Comparison of ENCODE assay signal across 18 cellular contexts in genomic region chr19:19710506-19710905, GRCh38. TPM values are rescaled to one million over a fixed set of nuclear protein-coding genes. Genes with fewer than 3 reads are reported as not detected.
DNase-seq lines count a peak whose midpoint lies in the region; ATAC-seq and TF ChIP-seq lines count a peak whose summit lies in the region.
"Had no signal": no experiment of that assay in that cellular context is flagged by ENCODE, and none has a peak within 500 bp of the region (broad histone marks: within the 10 kb centered on the region; RNA-seq: fewer than 3 reads in every experiment).

No MANE protein-coding gene starts in this region.

- H3K4me3 Mint-ChIP-seq in GM23338: no peak overlapping the region

- H3K27me3 ChIP-seq in GM23338 (ENCODE audit: insufficient read depth) (no peaks in the 10 kb centered on the region), PC-9 (ENCODE audit: insufficient read depth, low read depth) (no peaks in the 10 kb centered on the region), iPS-20b (ENCODE audit: insufficient read depth, low read length) (no peaks in the 10 kb centered on the region), subcutaneous abdominal adipose tissue (ENCODE audit: control insufficient read depth in 5 of 5, insufficient read depth in 4 of 5, low read length in 5 of 5) (no peaks in the 10 kb centered on the region), esophagus muscularis mucosa (no peaks in the 10 kb centered on the region)
- H3K27me3 ChIP-seq: MG63 had no signal

- peaks cover 95% of the 10 kb centered on the region for H3K36me3 Mint-ChIP-seq in GM23338 (ENCODE audit: low read depth)

- H3K4me1 ChIP-seq in GM23338 (ENCODE audit: insufficient read depth) (no peaks in the 10 kb centered on the region), PC-9 (replicated peaks; ENCODE audit: insufficient read depth) (no peaks in the 10 kb centered on the region), iPS-20b (ENCODE audit: insufficient read depth, low read length) (no peaks in the 10 kb centered on the region), subcutaneous abdominal adipose tissue (ENCODE audit: control insufficient read depth in 5 of 5, insufficient read depth in 5 of 5, low read length in 5 of 5) (peaks cover 0 to 2% (median 0%) of the 10 kb centered on the region in 5 donors), esophagus muscularis mucosa (no peaks in the 10 kb centered on the region)

- H3K9me2 ChIP-seq in GM23338 (ENCODE audit: insufficient read depth) (no peaks in the 10 kb centered on the region), PC-9 (ENCODE audit: insufficient read depth) (no peaks in the 10 kb centered on the region)
- H3K9me2 ChIP-seq: SK-N-SH had no signal

- intact Hi-C loops in PC-9 (cut with micrococcal nuclease; ENCODE audit: unreplicated experiment) (no loop called here), esophagus muscularis mucosa (cut with DNase I) (no loop called here)

- H3K36me3 ChIP-seq in GM23338 (ENCODE audit: insufficient read depth) (peaks cover 56% of the 10 kb centered on the region), PC-9 (ENCODE audit: low read depth) (peaks cover 48% of the 10 kb centered on the region), iPS-20b (ENCODE audit: insufficient read depth, low read depth, low read length) (peaks cover 64% of the 10 kb centered on the region), subcutaneous abdominal adipose tissue (ENCODE audit: control insufficient read depth in 5 of 5, insufficient read depth in 5 of 5, low read length in 5 of 5) (peaks cover 29 to 37% (median 34%) of the 10 kb centered on the region in 5 donors), esophagus muscularis mucosa (peaks cover 34 to 61% (median 52%) of the 10 kb centered on the region in 4 donors)

- CTCF ChIA-PET in PC-9 (lab: Charles Lee): no interaction called here

- H3K9me3 ChIP-seq in PC-9 (ENCODE audit: insufficient read depth, low read depth) (peaks cover 85% of the 10 kb centered on the region), iPS-20b (ENCODE audit: insufficient read depth, low read depth, low read length) (peaks cover 86% of the 10 kb centered on the region), subcutaneous abdominal adipose tissue (ENCODE audit: control insufficient read depth in 5 of 5, low read length in 5 of 5) (peaks cover 72 to 98% (median 95%) of the 10 kb centered on the region in 5 donors), esophagus muscularis mucosa (peaks cover 38 to 100% (median 98%) of the 10 kb centered on the region in 4 donors)

- H3K27ac Mint-ChIP-seq in GM23338: no peak overlapping the region

- no peak overlapping the region for H3K4me2 ChIP-seq in GM23338
- no peak overlapping the region for H3K4me2 ChIP-seq in PC-9
- H3K4me2 ChIP-seq: SK-N-SH had no signal

- TF ChIP-seq CTCF in GM23338 (conservative IDR thresholded peaks at IDR 0.05; ENCODE audit: low read depth in 2 of 2) (no peak), PC-9 (conservative IDR thresholded peaks at IDR 0.05) (no peak), esophagus muscularis mucosa (IDR thresholded peaks at IDR 0.05) (no peak)

- no peak overlapping the region for H3K27ac ChIP-seq in GM23338 (ENCODE audit: low read depth)
- no peak overlapping the region for H3K27ac ChIP-seq in PC-9
- H3K27ac ChIP-seq in iPS-20b (ENCODE audit: low read length): no peak overlapping the region
- H3K27ac ChIP-seq in subcutaneous abdominal adipose tissue (ENCODE audit: low read depth, low read length): no peak overlapping the region
- no peak overlapping the region for H3K27ac ChIP-seq in esophagus muscularis mucosa (replicated peaks in 1 of 4)

- TF ChIP-seq EP300 in esophagus muscularis mucosa (IDR thresholded peaks at IDR 0.05): no peak

- DNase-seq in GM23338 (ENCODE audit: low spot score) (no peak), PC-9 (no peak), esophagus muscularis mucosa (ENCODE audit: extremely low spot score) (no peak)
- DNase-seq in stimulated activated naive CD4-positive, alpha-beta T cell treated with Interleukin-2 at 50 U/mL for 16 hours (lab: John Stamatoyannopoulos, UW): no peak
- DNase-seq: C1 segment of cervical spinal cord, DMS79, MG63, NCI-H1092, NCI-H1436 treated with DMSO at 0.1 percent for 48 hours, NCI-H2029, NCI-H2171 treated with DMSO at 0.1 percent for 48 hours, NCI-H446 treated with DMSO at 0.1 percent for 48 hours, RPMI8226, SHP77 treated with DMSO at 0.1 percent for 48 hours, SK-N-SH had no signal

- H2AFZ ChIP-seq in GM23338: no peak overlapping the region
- H2AFZ ChIP-seq in PC-9: no peak overlapping the region

- H3K4me3 ChIP-seq in GM23338 (peak overlapping the region; percentile 40; the same call in 1 of the 2 replicates), PC-9 (peak overlapping the region; percentile 14; the same call in 1 of the 2 replicates), iPS-20b (ENCODE audit: low read length) (0 out of 2 replicates have a peak overlapping the region, but pooled peaks have one; percentile 21), subcutaneous abdominal adipose tissue (ENCODE audit: low read depth in 1 of 5, low read length in 5 of 5) (peak overlapping the region; percentile 15 to 60 (median 40)), esophagus muscularis mucosa (no peak overlapping the region)
- H3K4me3 ChIP-seq: MG63 had no signal

- peaks cover 100% of the 10 kb centered on the region for H3K9me3 Mint-ChIP-seq in GM23338

- no peak for TF ChIP-seq POLR2A in esophagus muscularis mucosa (IDR thresholded peaks at IDR 0.05; ENCODE audit: low read depth)

- ATAC-seq in GM23338 (no peak), GM19463 (IDR thresholded peaks at IDR 0.05; ENCODE audit: unreplicated experiment) (no peak)

- peaks cover 4% of the 10 kb centered on the region for H3K27me3 Mint-ChIP-seq in GM23338 (ENCODE audit: insufficient read depth, low read depth, poor library complexity)

- no TSS peak for BruUV-seq in PC-9 (replicated peaks; lab: Mats Ljungman, UMichigan)

- POLR2A ChIA-PET in PC-9 (lab: Charles Lee; ENCODE audit: unreplicated experiment): no interaction called here

- H3F3A ChIP-seq in GM23338 (replicated peaks; ENCODE audit: low read depth) (peaks cover 9% of the 10 kb centered on the region), PC-9 (ENCODE audit: insufficient read depth, low read depth) (peaks cover 23% of the 10 kb centered on the region)

- WGBS in esophagus muscularis mucosa: 100% methylated on average over 2 of the region's 2 CpGs

- H3K9ac ChIP-seq in iPS-20b (ENCODE audit: low read depth, low read length) (no peak overlapping the region), subcutaneous abdominal adipose tissue (ENCODE audit: low read length in 5 of 5) (no peak overlapping the region)
- H3K9ac ChIP-seq: SK-N-SH had no signal

- H3K4me1 Mint-ChIP-seq in GM23338: no peaks in the 10 kb centered on the region

- H3K79me2 ChIP-seq in GM23338 (replicated peaks; ENCODE audit: insufficient read depth) (peaks cover 5% of the 10 kb centered on the region), PC-9 (ENCODE audit: low read depth) (no peaks in the 10 kb centered on the region)

- H4K20me1 ChIP-seq in GM23338 (replicated peaks; ENCODE audit: insufficient read depth) (no peaks in the 10 kb centered on the region), PC-9 (ENCODE audit: insufficient read depth) (no peaks in the 10 kb centered on the region)

TF ChIP-seq in GM23338, 12 proteins besides CTCF, POLR2A, EP300 and RAD21 (continues in another document):
- TF ChIP-seq ETS1 (IDR thresholded peaks at IDR 0.05): no peak
- no peak for TF ChIP-seq CREB1 (CRISPR knock-in tag; IDR thresholded peaks at IDR 0.05; ENCODE audit: low read depth)
- TF ChIP-seq POLR2AphosphoS5 (IDR thresholded peaks at IDR 0.05; ENCODE audit: low read depth): no peak

RNA-seq across cellular contexts. Expression of gene ZNF14, which starts 22.4 kb away (rescaled TPM):
- total RNA-seq in GM23338 (2014; rRNA removed; shearing (Covaris generic)): 9.4 and 10.2 TPM in 2 replicates
- polyA plus RNA-seq in GM23338 (2016; fragmentation: Nextera tagmentation; extraction: Ambion mirVana): 3.0 and 4.6 TPM in 2 replicates
- total RNA-seq in PC-9 (2021): 2.8 and 3.0 TPM in 2 replicates
- 1 to 10 TPM; 5.1 to 7.9 (median 6.2) TPM for total RNA-seq in esophagus muscularis mucosa

RNA-seq across cellular contexts. Expression of gene ZNF101, which starts 41.9 kb away (rescaled TPM):
- total RNA-seq in GM23338 (2014; rRNA removed; shearing (Covaris generic)): 46.4 and 51.0 TPM in 2 replicates
- 47.9 and 52.9 TPM in 2 replicates for polyA plus RNA-seq in GM23338 (2016; fragmentation: Nextera tagmentation; extraction: Ambion mirVana)
- 6.2 and 9.3 TPM in 2 replicates for total RNA-seq in PC-9 (2021)
- total RNA-seq in esophagus muscularis mucosa: 1 to 10 TPM; 4.5 to 7.1 (median 5.7) TPM

RNA-seq across cellular contexts. Expression of gene ATP13A1, which starts 47.0 kb away (rescaled TPM):
- total RNA-seq in GM23338 (2014; rRNA removed; shearing (Covaris generic)): 109 and 307 TPM in 2 replicates
- polyA plus RNA-seq in GM23338 (2016; fragmentation: Nextera tagmentation; extraction: Ambion mirVana): 38.1 and 41.5 TPM in 2 replicates
- total RNA-seq in PC-9 (2021): 41.1 and 59.7 TPM in 2 replicates
- 100 to 1,000 TPM in 1 of 4 donors, 10 to 100 TPM in 3; 59.3 to 104 (median 81.7) TPM for total RNA-seq in esophagus muscularis mucosa

Comparison
In these comparisons a context has a peak if more than half of its experiments do, and no peak if none do; other contexts are left out.
1. H3K4me3 ChIP-seq: peak in GM23338 (single experiment), PC-9 (single experiment), iPS-20b (single experiment) and subcutaneous abdominal adipose tissue (5 of 5); none in esophagus muscularis mucosa (0 of 4).